Comparison of ENCODE assay signal across 1 cellular context in the genomic region with DNA sequence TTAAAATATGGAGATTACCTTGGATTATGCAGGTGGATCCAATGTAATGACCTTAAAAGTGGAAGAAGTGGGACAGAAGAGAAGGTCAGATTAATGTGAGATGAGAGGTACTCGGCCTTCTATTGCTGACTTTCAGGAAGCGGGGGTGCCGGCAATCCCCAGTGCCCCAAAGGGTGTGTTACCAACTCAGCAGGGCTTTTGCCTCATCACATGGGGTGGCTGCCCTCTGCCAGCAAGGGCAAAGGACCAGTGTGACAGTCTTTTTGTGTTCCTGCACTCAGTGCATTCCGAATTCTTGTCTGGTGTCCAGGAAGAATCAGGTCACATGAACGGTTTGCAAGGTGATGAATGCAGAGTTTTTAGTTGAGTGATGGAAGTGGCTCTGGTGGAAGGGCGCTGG.
TF ChIP-seq lines count a peak whose summit lies in the region.

No MANE protein-coding gene starts in this region.

TF ChIP-seq in GM23338, 12 proteins besides CTCF, POLR2A, EP300 and RAD21 (continued from another document):
- TF ChIP-seq, protein P1, sequence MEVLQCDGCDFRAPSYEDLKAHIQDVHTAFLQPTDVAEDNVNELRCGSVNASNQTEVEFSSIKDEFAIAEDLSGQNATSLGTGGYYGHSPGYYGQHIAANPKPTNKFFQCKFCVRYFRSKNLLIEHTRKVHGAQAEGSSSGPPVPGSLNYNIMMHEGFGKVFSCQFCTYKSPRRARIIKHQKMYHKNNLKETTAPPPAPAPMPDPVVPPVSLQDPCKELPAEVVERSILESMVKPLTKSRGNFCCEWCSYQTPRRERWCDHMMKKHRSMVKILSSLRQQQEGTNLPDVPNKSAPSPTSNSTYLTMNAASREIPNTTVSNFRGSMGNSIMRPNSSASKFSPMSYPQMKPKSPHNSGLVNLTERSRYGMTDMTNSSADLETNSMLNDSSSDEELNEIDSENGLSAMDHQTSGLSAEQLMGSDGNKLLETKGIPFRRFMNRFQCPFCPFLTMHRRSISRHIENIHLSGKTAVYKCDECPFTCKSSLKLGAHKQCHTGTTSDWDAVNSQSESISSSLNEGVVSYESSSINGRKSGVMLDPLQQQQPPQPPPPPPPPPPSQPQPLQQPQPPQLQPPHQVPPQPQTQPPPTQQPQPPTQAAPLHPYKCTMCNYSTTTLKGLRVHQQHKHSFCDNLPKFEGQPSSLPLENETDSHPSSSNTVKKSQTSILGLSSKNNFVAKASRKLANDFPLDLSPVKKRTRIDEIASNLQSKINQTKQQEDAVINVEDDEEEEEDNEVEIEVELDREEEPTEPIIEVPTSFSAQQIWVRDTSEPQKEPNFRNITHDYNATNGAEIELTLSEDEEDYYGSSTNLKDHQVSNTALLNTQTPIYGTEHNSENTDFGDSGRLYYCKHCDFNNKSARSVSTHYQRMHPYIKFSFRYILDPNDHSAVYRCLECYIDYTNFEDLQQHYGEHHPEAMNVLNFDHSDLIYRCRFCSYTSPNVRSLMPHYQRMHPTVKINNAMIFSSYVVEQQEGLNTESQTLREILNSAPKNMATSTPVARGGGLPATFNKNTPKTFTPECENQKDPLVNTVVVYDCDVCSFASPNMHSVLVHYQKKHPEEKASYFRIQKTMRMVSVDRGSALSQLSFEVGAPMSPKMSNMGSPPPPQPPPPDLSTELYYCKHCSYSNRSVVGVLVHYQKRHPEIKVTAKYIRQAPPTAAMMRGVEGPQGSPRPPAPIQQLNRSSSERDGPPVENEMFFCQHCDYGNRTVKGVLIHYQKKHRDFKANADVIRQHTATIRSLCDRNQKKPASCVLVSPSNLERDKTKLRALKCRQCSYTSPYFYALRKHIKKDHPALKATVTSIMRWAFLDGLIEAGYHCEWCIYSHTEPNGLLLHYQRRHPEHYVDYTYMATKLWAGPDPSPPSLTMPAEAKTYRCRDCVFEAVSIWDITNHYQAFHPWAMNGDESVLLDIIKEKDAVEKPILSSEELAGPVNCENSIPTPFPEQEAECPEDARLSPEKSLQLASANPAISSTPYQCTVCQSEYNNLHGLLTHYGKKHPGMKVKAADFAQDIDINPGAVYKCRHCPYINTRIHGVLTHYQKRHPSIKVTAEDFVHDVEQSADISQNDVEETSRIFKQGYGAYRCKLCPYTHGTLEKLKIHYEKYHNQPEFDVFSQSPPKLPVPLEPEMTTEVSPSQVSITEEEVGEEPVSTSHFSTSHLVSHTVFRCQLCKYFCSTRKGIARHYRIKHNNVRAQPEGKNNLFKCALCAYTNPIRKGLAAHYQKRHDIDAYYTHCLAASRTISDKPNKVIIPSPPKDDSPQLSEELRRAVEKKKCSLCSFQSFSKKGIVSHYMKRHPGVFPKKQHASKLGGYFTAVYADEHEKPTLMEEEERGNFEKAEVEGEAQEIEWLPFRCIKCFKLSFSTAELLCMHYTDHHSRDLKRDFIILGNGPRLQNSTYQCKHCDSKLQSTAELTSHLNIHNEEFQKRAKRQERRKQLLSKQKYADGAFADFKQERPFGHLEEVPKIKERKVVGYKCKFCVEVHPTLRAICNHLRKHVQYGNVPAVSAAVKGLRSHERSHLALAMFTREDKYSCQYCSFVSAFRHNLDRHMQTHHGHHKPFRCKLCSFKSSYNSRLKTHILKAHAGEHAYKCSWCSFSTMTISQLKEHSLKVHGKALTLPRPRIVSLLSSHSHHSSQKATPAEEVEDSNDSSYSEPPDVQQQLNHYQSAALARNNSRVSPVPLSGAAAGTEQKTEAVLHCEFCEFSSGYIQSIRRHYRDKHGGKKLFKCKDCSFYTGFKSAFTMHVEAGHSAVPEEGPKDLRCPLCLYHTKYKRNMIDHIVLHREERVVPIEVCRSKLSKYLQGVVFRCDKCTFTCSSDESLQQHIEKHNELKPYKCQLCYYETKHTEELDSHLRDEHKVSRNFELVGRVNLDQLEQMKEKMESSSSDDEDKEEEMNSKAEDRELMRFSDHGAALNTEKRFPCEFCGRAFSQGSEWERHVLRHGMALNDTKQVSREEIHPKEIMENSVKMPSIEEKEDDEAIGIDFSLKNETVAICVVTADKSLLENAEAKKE (CRISPR knock-in tag; IDR thresholded peaks at IDR 0.05), result no peak
- TF ChIP-seq STAT1 (IDR thresholded peaks at IDR 0.05; ENCODE audit: unreplicated experiment), result no peak
- no peak for TF ChIP-seq ZNF114 (CRISPR knock-in tag; IDR thresholded peaks at IDR 0.05)
- no peak for TF ChIP-seq JUNB (IDR thresholded peaks at IDR 0.05; ENCODE audit: unreplicated experiment)
- no peak for TF ChIP-seq NANOG (IDR thresholded peaks at IDR 0.05; ENCODE audit: borderline replicate concordance)
- no peak for TF ChIP-seq ZNF331 (CRISPR knock-in tag; IDR thresholded peaks at IDR 0.05; ENCODE audit: low read depth)
- no peak for TF ChIP-seq EZH2phosphoT487 (IDR thresholded peaks at IDR 0.05; ENCODE audit: unreplicated experiment)
- TF ChIP-seq POLR2AphosphoS5 (IDR thresholded peaks at IDR 0.05; ENCODE audit: low read depth), result no peak
- TF ChIP-seq, protein P2, sequence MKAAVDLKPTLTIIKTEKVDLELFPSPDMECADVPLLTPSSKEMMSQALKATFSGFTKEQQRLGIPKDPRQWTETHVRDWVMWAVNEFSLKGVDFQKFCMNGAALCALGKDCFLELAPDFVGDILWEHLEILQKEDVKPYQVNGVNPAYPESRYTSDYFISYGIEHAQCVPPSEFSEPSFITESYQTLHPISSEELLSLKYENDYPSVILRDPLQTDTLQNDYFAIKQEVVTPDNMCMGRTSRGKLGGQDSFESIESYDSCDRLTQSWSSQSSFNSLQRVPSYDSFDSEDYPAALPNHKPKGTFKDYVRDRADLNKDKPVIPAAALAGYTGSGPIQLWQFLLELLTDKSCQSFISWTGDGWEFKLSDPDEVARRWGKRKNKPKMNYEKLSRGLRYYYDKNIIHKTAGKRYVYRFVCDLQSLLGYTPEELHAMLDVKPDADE (IDR thresholded peaks at IDR 0.05), result no peak
- no peak for TF ChIP-seq CREB1 (CRISPR knock-in tag; IDR thresholded peaks at IDR 0.05; ENCODE audit: low read depth)
- no peak for TF ChIP-seq EZH2 (IDR thresholded peaks at IDR 0.05; ENCODE audit: low read depth, unreplicated experiment)
